In the genomic region with DNA sequence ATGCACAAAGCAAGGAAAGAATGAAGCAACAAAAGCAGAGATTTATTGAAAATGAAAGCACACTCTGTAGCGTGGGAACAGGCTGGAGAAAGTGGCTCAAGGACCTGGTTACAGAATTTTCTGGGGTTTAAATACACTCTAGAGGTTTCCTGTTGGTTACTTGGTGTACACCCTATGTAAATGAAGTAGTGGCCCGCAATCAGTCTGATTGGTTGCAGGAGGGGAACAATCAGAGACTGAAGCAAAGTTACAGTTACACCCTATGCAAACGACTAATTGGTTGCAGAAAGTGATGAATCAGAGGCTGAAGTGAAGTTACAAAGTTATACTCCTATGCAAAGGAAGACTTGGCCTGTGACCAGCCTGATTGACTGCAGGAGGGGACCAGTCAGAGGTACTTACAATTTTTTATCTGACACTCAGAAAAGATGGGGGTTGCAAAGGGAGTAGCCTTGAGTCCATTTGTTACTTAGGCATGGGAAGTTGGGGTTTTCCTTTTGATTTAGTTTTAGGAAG, we compare ENCODE assay signal across 8 cellular contexts. TPM values are rescaled to one million over a fixed set of nuclear protein-coding genes. Genes with fewer than 3 reads are reported as not detected.
DNase-seq lines count a peak whose midpoint lies in the region; ATAC-seq and TF ChIP-seq lines count a peak whose summit lies in the region.

No MANE protein-coding gene starts in this region.

- H3K9me3 ChIP-seq in esophagus (ENCODE audit: control insufficient read depth in 2 of 2, insufficient read depth in 1 of 2, low read depth in 1 of 2, low read length in 1 of 2): no peaks in the 10 kb centered on the region

- H3K4me1 ChIP-seq in esophagus (ENCODE audit: control insufficient read depth in 2 of 2, insufficient read depth in 2 of 2, low read length in 1 of 2): no peaks in the 10 kb centered on the region

- DNase-seq in AG09319 (ENCODE audit: extremely low read depth, low read depth) (peak; percentile 76), HK-2 (ENCODE audit: unreplicated experiment) (no peak), NCI-H446 treated with DMSO at 0.1 percent for 48 hours (lab: John Stamatoyannopoulos, UW) (no peak)
- peak; percentile 33 for DNase-seq in activated CD4-positive, CD25-positive, alpha-beta regulatory T cell treated with anti-CD3 and anti-CD28 coated beads, Interleukin-2, amount 50 U/mL, for 72 hours
- DNase-seq in stimulated activated CD4-positive, alpha-beta T cell treated with anti-CD3 and anti-CD28 coated beads, Interleukin-2, amount 100 ng/mL, for 4 hours (ENCODE audit: low read depth): peak; percentile 29

- H3K4me3 ChIP-seq in esophagus (ENCODE audit: low read depth in 1 of 2, low read length in 2 of 2): no peak overlapping the region

- TF ChIP-seq CTCF in AG09319 (IDR thresholded peaks at IDR 0.05; ENCODE audit: low read depth, low read length): no peak

- ATAC-seq in GM19397 (IDR thresholded peaks at IDR 0.05; ENCODE audit: unreplicated experiment) (peak; percentile 73), HG03460 (IDR thresholded peaks at IDR 0.05; ENCODE audit: unreplicated experiment) (peak; percentile 62)

- H3K36me3 ChIP-seq in esophagus (ENCODE audit: control insufficient read depth in 2 of 2, insufficient read depth in 2 of 2, low read length in 1 of 2): no peaks in the 10 kb centered on the region

- WGBS in esophagus, 2 donors: 47 to 53% methylated on average over 3 of the region's 3 CpGs

- H3K27ac ChIP-seq in esophagus (ENCODE audit: low read depth in 2 of 2, low read length in 1 of 2): peak overlapping the region; percentile 44 to 48

- no peaks in the 10 kb centered on the region for H3K27me3 ChIP-seq in esophagus (ENCODE audit: control insufficient read depth in 1 of 2, insufficient read depth in 2 of 2, low read length in 2 of 2)

RNA-seq across cellular contexts. Expression of a gene that starts 3.6 kb away (rescaled TPM):
- 100 to 1,000 TPM in 1 of 2 donors, 10 to 100 TPM in 1; 54.8 to 100 TPM for polyA plus RNA-seq in esophagus

Comparison
In these comparisons a context has a peak if more than half of its experiments do, and no peak if none do; other contexts are left out.
1. DNase-seq: peak in AG09319 (single experiment), activated CD4-positive, CD25-positive, alpha-beta regulatory T cell treated with anti-CD3 and anti-CD28 coated beads, Interleukin-2, amount 50 U/mL, for 72 hours (single experiment) and stimulated activated CD4-positive, alpha-beta T cell treated with anti-CD3 and anti-CD28 coated beads, Interleukin-2, amount 100 ng/mL, for 4 hours (single experiment); none in HK-2 (single experiment) and NCI-H446 treated with DMSO at 0.1 percent for 48 hours (single experiment).